15 cellular contexts compared by ENCODE assay signal in genomic region chr1:55169126-55169525, GRCh38. TPM values are rescaled to one million over a fixed set of nuclear protein-coding genes. Genes with fewer than 3 reads are reported as not detected.
DNase-seq lines count a peak whose midpoint lies in the region; ATAC-seq lines count a peak whose summit lies in the region.
"Had no signal": no experiment of that assay in that cellular context is flagged by ENCODE, and none has a peak within 500 bp of the region (broad histone marks: within the 10 kb centered on the region; RNA-seq: fewer than 3 reads in every experiment).

No MANE protein-coding gene starts in this region.

- peaks cover 86% of the 10 kb centered on the region for H3K36me3 Mint-ChIP-seq in activated T-cell treated with anti-CD3 and anti-CD28 coated beads, Interleukin-2, amount 50 U/mL, for 24 hours (ENCODE audit: low read depth)
- H3K36me3 Mint-ChIP-seq in activated T-cell treated with anti-CD3 and anti-CD28 coated beads, Interleukin-2, amount 50 U/mL, for 4 hours (ENCODE audit: insufficient read depth), result peaks cover 37% of the 10 kb centered on the region
- peaks cover 48% of the 10 kb centered on the region for H3K36me3 Mint-ChIP-seq in activated T-helper 1 cell treated with anti-CD3 and anti-CD28 coated beads, Interleukin-12 subunit alpha, Interleukin-12 subunit beta, Interleukin-2, Interleukin-4 antibody, amounts not matched to agents 30 ng/mL and 10 ng/mL and 1 ng/mL, durations not matched to agents 14 hours and 24 hours and 36 hours (ENCODE audit: low read depth)
- peaks cover 4 to 39% (median 21%) of the 10 kb centered on the region in 3 donors for H3K36me3 Mint-ChIP-seq in immature natural killer cell
- peaks cover 37 to 45% of the 10 kb centered on the region in 2 donors for H3K36me3 Mint-ChIP-seq in stimulated activated naive B cell treated with anti-CD40 and anti-IgM and Interleukin-4, amounts not matched to agents 10 μg/mL and 1 μg/mL and 100 μg/mL, for 72 hours

- H3K9me3 Mint-ChIP-seq in activated T-cell treated with anti-CD3 and anti-CD28 coated beads, Interleukin-2, amount 50 U/mL, for 24 hours, result no peaks in the 10 kb centered on the region
- no peaks in the 10 kb centered on the region for H3K9me3 Mint-ChIP-seq in activated T-cell treated with anti-CD3 and anti-CD28 coated beads, Interleukin-2, amount 50 U/mL, for 4 hours
- no peaks in the 10 kb centered on the region for H3K9me3 Mint-ChIP-seq in activated T-helper 1 cell treated with anti-CD3 and anti-CD28 coated beads, Interleukin-12 subunit alpha, Interleukin-12 subunit beta, Interleukin-2, Interleukin-4 antibody, amounts not matched to agents 30 ng/mL and 10 ng/mL and 1 ng/mL, durations not matched to agents 14 hours and 24 hours and 36 hours
- no peaks in the 10 kb centered on the region for H3K9me3 Mint-ChIP-seq in immature natural killer cell
- H3K9me3 Mint-ChIP-seq in stimulated activated naive B cell treated with anti-CD40 and anti-IgM and Interleukin-4, amounts not matched to agents 10 μg/mL and 1 μg/mL and 100 μg/mL, for 72 hours, result no peaks in the 10 kb centered on the region
- H3K9me3 Mint-ChIP-seq: CD8-positive, alpha-beta T cell had no signal

- peak overlapping the region; percentile 87 for H3K27ac Mint-ChIP-seq in activated T-cell treated with anti-CD3 and anti-CD28 coated beads, Interleukin-2, amount 50 U/mL, for 24 hours
- H3K27ac Mint-ChIP-seq in activated T-helper 1 cell treated with anti-CD3 and anti-CD28 coated beads, Interleukin-12 subunit alpha, Interleukin-12 subunit beta, Interleukin-2, Interleukin-4 antibody, amounts not matched to agents 30 ng/mL and 10 ng/mL and 1 ng/mL, durations not matched to agents 14 hours and 24 hours and 36 hours, result peak overlapping the region; percentile 78
- peak overlapping the region in 5 of 6 donors; percentile 10 to 62 (median 24) for H3K27ac Mint-ChIP-seq in immature natural killer cell
- peak overlapping the region; percentile 42 for H3K27ac Mint-ChIP-seq in stimulated activated naive B cell treated with anti-CD40 and anti-IgM and Interleukin-4, amounts not matched to agents 10 μg/mL and 1 μg/mL and 100 μg/mL, for 72 hours

- H3K4me3 Mint-ChIP-seq in activated T-cell treated with anti-CD3 and anti-CD28 coated beads, Interleukin-2, amount 50 U/mL, for 24 hours, result no peak overlapping the region
- H3K4me3 Mint-ChIP-seq in activated T-cell treated with anti-CD3 and anti-CD28 coated beads, Interleukin-2, amount 50 U/mL, for 4 hours, result no peak overlapping the region
- H3K4me3 Mint-ChIP-seq in activated T-helper 1 cell treated with anti-CD3 and anti-CD28 coated beads, Interleukin-12 subunit alpha, Interleukin-12 subunit beta, Interleukin-2, Interleukin-4 antibody, amounts not matched to agents 30 ng/mL and 10 ng/mL and 1 ng/mL, durations not matched to agents 14 hours and 24 hours and 36 hours, result no peak overlapping the region
- H3K4me3 Mint-ChIP-seq in immature natural killer cell, result no peak overlapping the region
- no peak overlapping the region for H3K4me3 Mint-ChIP-seq in stimulated activated naive B cell treated with anti-CD40 and anti-IgM and Interleukin-4, amounts not matched to agents 10 μg/mL and 1 μg/mL and 100 μg/mL, for 72 hours
- H3K4me3 Mint-ChIP-seq: CD8-positive, alpha-beta T cell had no signal

- H3K4me1 Mint-ChIP-seq in activated T-cell treated with anti-CD3 and anti-CD28 coated beads, Interleukin-2, amount 50 U/mL, for 24 hours (ENCODE audit: low read depth), result peaks cover 64% of the 10 kb centered on the region
- peaks cover 37% of the 10 kb centered on the region for H3K4me1 Mint-ChIP-seq in activated T-cell treated with anti-CD3 and anti-CD28 coated beads, Interleukin-2, amount 50 U/mL, for 4 hours (ENCODE audit: low read depth)
- peaks cover 54% of the 10 kb centered on the region for H3K4me1 Mint-ChIP-seq in activated T-helper 1 cell treated with anti-CD3 and anti-CD28 coated beads, Interleukin-12 subunit alpha, Interleukin-12 subunit beta, Interleukin-2, Interleukin-4 antibody, amounts not matched to agents 30 ng/mL and 10 ng/mL and 1 ng/mL, durations not matched to agents 14 hours and 24 hours and 36 hours (ENCODE audit: low read depth)
- H3K4me1 Mint-ChIP-seq in immature natural killer cell, result peaks cover 7 to 51% of the 10 kb centered on the region in 2 donors
- H3K4me1 Mint-ChIP-seq in stimulated activated naive B cell treated with anti-CD40 and anti-IgM and Interleukin-4, amounts not matched to agents 10 μg/mL and 1 μg/mL and 100 μg/mL, for 72 hours, result peaks cover 15 to 36% of the 10 kb centered on the region in 2 donors

- intact Hi-C loops in activated T-helper 1 cell treated with anti-CD3 and anti-CD28 coated beads, Interleukin-12 subunit alpha, Interleukin-12 subunit beta, Interleukin-2, Interleukin-4 antibody, amounts not matched to agents 30 ng/mL and 10 ng/mL and 1 ng/mL, durations not matched to agents 14 hours and 24 hours and 36 hours (cut with micrococcal nuclease), result loop anchor here (2.0 kb wide), 1 partner anchor 44 kb away; no protein-coding TSS in a partner anchor

- no peak for ATAC-seq in activated T-cell treated with anti-CD3 and anti-CD28 coated beads, Interleukin-2, amount 50 U/mL, for 4 hours
- ATAC-seq in stimulated activated naive B cell treated with anti-CD40 and anti-IgM and Interleukin-4, amounts not matched to agents 10 μg/mL and 1 μg/mL and 100 μg/mL, for 72 hours (replicated peaks), result no peak
- ATAC-seq: CD8-positive, alpha-beta T cell; HCT116 had no signal

- DNase-seq in activated T-cell treated with anti-CD3 and anti-CD28 coated beads, Interleukin-2, amount 50 U/mL, for 24 hours, result no peak
- DNase-seq in activated T-cell treated with anti-CD3 and anti-CD28 coated beads, Interleukin-2, amount 50 U/mL, for 4 hours, result no peak
- DNase-seq in activated T-helper 1 cell treated with anti-CD3 and anti-CD28 coated beads, Interleukin-12 subunit alpha, Interleukin-12 subunit beta, Interleukin-2, Interleukin-4 antibody, amounts not matched to agents 30 ng/mL and 10 ng/mL and 1 ng/mL, durations not matched to agents 14 hours and 24 hours and 36 hours (ENCODE audit: low spot score), result no peak
- DNase-seq in immature natural killer cell, result no peak
- DNase-seq in stimulated activated naive B cell treated with anti-CD40 and anti-IgM and Interleukin-4, amounts not matched to agents 10 μg/mL and 1 μg/mL and 100 μg/mL, for 72 hours, result no peak
- DNase-seq in occipital lobe (lab: John Stamatoyannopoulos, UW), result no peak
- DNase-seq in kidney tubule cell (ENCODE audit: low spot score), result no peak
- DNase-seq: CD8-positive, alpha-beta T cell; GM23248; NCI-H1105; NCI-H1694; NCI-H510A treated with DMSO at 0.1 percent for 48 hours; NCI-H82; PC-9 had no signal

- no peaks in the 10 kb centered on the region for H3K27me3 Mint-ChIP-seq in activated T-cell treated with anti-CD3 and anti-CD28 coated beads, Interleukin-2, amount 50 U/mL, for 24 hours
- H3K27me3 Mint-ChIP-seq in activated T-cell treated with anti-CD3 and anti-CD28 coated beads, Interleukin-2, amount 50 U/mL, for 4 hours (ENCODE audit: low read depth), result no peaks in the 10 kb centered on the region
- H3K27me3 Mint-ChIP-seq in activated T-helper 1 cell treated with anti-CD3 and anti-CD28 coated beads, Interleukin-12 subunit alpha, Interleukin-12 subunit beta, Interleukin-2, Interleukin-4 antibody, amounts not matched to agents 30 ng/mL and 10 ng/mL and 1 ng/mL, durations not matched to agents 14 hours and 24 hours and 36 hours (ENCODE audit: insufficient read depth), result no peaks in the 10 kb centered on the region
- H3K27me3 Mint-ChIP-seq in immature natural killer cell (ENCODE audit: low read depth in 3 of 3), result peaks cover 0 to 3% (median 0%) of the 10 kb centered on the region in 3 donors
- H3K27me3 Mint-ChIP-seq in stimulated activated naive B cell treated with anti-CD40 and anti-IgM and Interleukin-4, amounts not matched to agents 10 μg/mL and 1 μg/mL and 100 μg/mL, for 72 hours, result no peaks in the 10 kb centered on the region

RNA-seq across cellular contexts. Expression of gene USP24, which starts 46.0 kb away (rescaled TPM):
- 10 to 100 TPM; 42.1 to 44.0 (median 43.9) TPM for total RNA-seq in activated T-cell treated with anti-CD3 and anti-CD28 coated beads, Interleukin-2, amount 50 U/mL, for 4 hours
- total RNA-seq in activated T-helper 1 cell treated with anti-CD3 and anti-CD28 coated beads, Interleukin-12 subunit alpha, Interleukin-12 subunit beta, Interleukin-2, Interleukin-4 antibody, amounts not matched to agents 30 ng/mL and 10 ng/mL and 1 ng/mL, durations not matched to agents 14 hours and 24 hours and 36 hours, result 53.6 and 58.6 TPM in 2 replicates
- 10 to 100 TPM in 1 of 3 donors, 1 to 10 TPM in 2; 3.0 to 10.1 (median 3.7) TPM for polyA plus RNA-seq in immature natural killer cell
- total RNA-seq in occipital lobe, result 93.9 TPM

Comparison
In these comparisons a context has a peak if more than half of its experiments do, and no peak if none do; other contexts are left out.
1. H3K27ac Mint-ChIP-seq: peak in every context shown above with its lines; median percentile 87 in activated T-cell treated with anti-CD3 and anti-CD28 coated beads, Interleukin-2, amount 50 U/mL, for 24 hours; 78 in activated T-helper 1 cell treated with anti-CD3 and anti-CD28 coated beads, Interleukin-12 subunit alpha, Interleukin-12 subunit beta, Interleukin-2, Interleukin-4 antibody, amounts not matched to agents 30 ng/mL and 10 ng/mL and 1 ng/mL, durations not matched to agents 14 hours and 24 hours and 36 hours; 42 in stimulated activated naive B cell treated with anti-CD40 and anti-IgM and Interleukin-4, amounts not matched to agents 10 μg/mL and 1 μg/mL and 100 μg/mL, for 72 hours; 24 in immature natural killer cell.